Comparison of ENCODE assay signal across 8 cellular contexts in the genomic region with DNA sequence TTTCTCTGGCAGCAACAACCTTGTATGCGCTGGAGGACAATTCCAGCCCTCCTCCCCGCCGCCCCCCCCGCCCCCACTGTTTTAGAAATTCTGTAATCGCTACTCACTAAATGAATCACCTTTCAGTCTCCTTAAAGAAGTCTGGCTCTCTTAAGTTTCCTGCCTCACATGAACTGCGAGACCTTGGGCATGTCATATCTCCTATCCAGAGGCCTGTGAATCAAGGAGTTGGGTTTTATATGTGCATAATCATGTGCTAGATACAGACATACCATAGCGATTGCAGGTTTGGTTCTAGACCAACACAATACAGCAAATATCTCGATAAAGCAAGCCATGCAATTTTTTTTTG. TPM values are rescaled to one million over a fixed set of nuclear protein-coding genes. Genes with fewer than 3 reads are reported as not detected.
DNase-seq lines count a peak whose midpoint lies in the region; ATAC-seq, FAIRE-seq and TF ChIP-seq lines count a peak whose summit lies in the region.

No MANE protein-coding gene starts in this region.

- peak overlapping the region in 1 of 2 experiments; percentile 89; a peak in 1 of 4 replicates for H3K9ac ChIP-seq in K562 (ENCODE audit: insufficient read depth in 1 of 2, low read depth in 2 of 2, low read length in 2 of 2)

- TF ChIP-seq EP300 in K562 (IDR thresholded peaks at IDR 0.05; ENCODE audit: low read length), result no peak

- H3K9me1 ChIP-seq in K562 (ENCODE audit: control insufficient read depth, insufficient read depth, low read length), result no peaks in the 10 kb centered on the region

- no peak for TF ChIP-seq POLR2A in K562 (conservative IDR thresholded peaks at IDR 0.05)

- H3K27ac Mint-ChIP-seq in activated CD4-positive, alpha-beta T cell treated with anti-CD3 and anti-CD28 coated beads for 36 hours, result peak overlapping the region; percentile 96
- peak overlapping the region in 2 of 6 donors; percentile 24 to 88 for H3K27ac Mint-ChIP-seq in naive B cell

- H3K4me3 ChIP-seq in K562, result peak overlapping the region; percentile 75

- no peak overlapping the region; the same call in 2 of the 3 replicates for H3K27ac ChIP-seq in K562 (ENCODE audit: extremely low read depth, low read depth, low read length)

- FAIRE-seq in K562 (lab: Jason Lieb, UNC), result no peak

- WGBS in K562 (ENCODE audit: insufficient coverage, low coverage, missing lambda C conversion rate), result 75% methylated on average over 2 of the region's 8 CpGs

- H3K4me1 Mint-ChIP-seq in activated CD4-positive, alpha-beta T cell treated with anti-CD3 and anti-CD28 coated beads for 36 hours, result peaks cover 25% of the 10 kb centered on the region
- peaks cover 7 to 30% (median 11%) of the 10 kb centered on the region in 3 donors for H3K4me1 Mint-ChIP-seq in naive B cell

- H3K36me3 Mint-ChIP-seq in activated CD4-positive, alpha-beta T cell treated with anti-CD3 and anti-CD28 coated beads for 36 hours (ENCODE audit: low read depth), result peaks cover 23% of the 10 kb centered on the region
- H3K36me3 Mint-ChIP-seq in naive B cell, result peaks cover 7 to 8% of the 10 kb centered on the region in 2 donors

- peak; percentile 56 for ATAC-seq in activated CD4-positive, alpha-beta T cell treated with anti-CD3 and anti-CD28 coated beads for 36 hours
- ATAC-seq in HG03432 (IDR thresholded peaks at IDR 0.05; ENCODE audit: unreplicated experiment) (peak; percentile 11), K562 (peak; percentile 50), naive B cell (ENCODE audit: low read depth in 2 of 2) (no peak)

- CTCF ChIA-PET in activated CD4-positive, alpha-beta T cell treated with anti-CD3 and anti-CD28 coated beads for 36 hours (lab: Charles Lee), result no interaction called here
- CTCF ChIA-PET in K562 (lab: Yijun Ruan, JAX; ENCODE audit: low intra/inter-chr PET ratio), result no interaction called here

- peaks cover 28% of the 10 kb centered on the region; the same call in 2 of the 3 replicates for H3K36me3 ChIP-seq in K562 (ENCODE audit: control insufficient read depth, insufficient read depth, low read length)

- peak overlapping the region; percentile 89 for H2AFZ ChIP-seq in K562 (ENCODE audit: low read depth, low read length)

- H3K27me3 Mint-ChIP-seq in activated CD4-positive, alpha-beta T cell treated with anti-CD3 and anti-CD28 coated beads for 36 hours, result no peaks in the 10 kb centered on the region
- no peaks in the 10 kb centered on the region for H3K27me3 Mint-ChIP-seq in naive B cell

- H3K4me3 Mint-ChIP-seq in activated CD4-positive, alpha-beta T cell treated with anti-CD3 and anti-CD28 coated beads for 36 hours, result peak overlapping the region; percentile 94
- peak overlapping the region; percentile 83 to 98 (median 92) for H3K4me3 Mint-ChIP-seq in naive B cell

- TF ChIP-seq RAD21 in K562 (CRISPR knock-in tag; conservative IDR thresholded peaks at IDR 0.05 in 1 of 2, IDR thresholded peaks at IDR 0.05 in 1 of 2), result no peak

- peak overlapping the region; percentile 70 for H3K4me2 ChIP-seq in K562 (ENCODE audit: insufficient read depth, low read length)

- H3K9me3 Mint-ChIP-seq in activated CD4-positive, alpha-beta T cell treated with anti-CD3 and anti-CD28 coated beads for 36 hours (ENCODE audit: low read depth), result no peaks in the 10 kb centered on the region
- peaks cover 0 to 2% (median 0%) of the 10 kb centered on the region in 7 donors for H3K9me3 Mint-ChIP-seq in naive B cell

- no peaks in the 10 kb centered on the region for H4K20me1 ChIP-seq in K562 (replicated peaks; ENCODE audit: control insufficient read depth, insufficient read depth, low read length)

- no peaks in the 10 kb centered on the region for H3K27me3 ChIP-seq in K562 (ENCODE audit: control insufficient read depth in 2 of 2, insufficient read depth in 2 of 2, low read length in 2 of 2)

- no peak for DNase-seq in activated CD4-positive, alpha-beta T cell treated with anti-CD3 and anti-CD28 coated beads for 36 hours
- no peak for DNase-seq in activated CD4-positive, alpha-beta T cell treated with anti-CD3 and anti-CD28 coated beads, Interleukin-2, amount 50 U/mL, for 1 hour
- no peak for DNase-seq in K562 (ENCODE audit: extremely low read depth in 1 of 4, low spot score in 3 of 4)
- DNase-seq in naive B cell, result no peak
- DNase-seq in NCI-H2227 treated with DMSO at 0.1 percent for 48 hours (lab: John Stamatoyannopoulos, UW), result no peak
- no peak for DNase-seq in HK-2 (ENCODE audit: unreplicated experiment)
- DNase-seq in LoVo (ENCODE audit: low spot score), result no peak

- no peaks in the 10 kb centered on the region for H3K9me3 ChIP-seq in K562 (replicated peaks; ENCODE audit: control insufficient read depth, insufficient read depth, low read depth, low read length)

- in situ Hi-C loops in K562 (cut with MboI), result no loop called here

- H3K79me2 ChIP-seq in K562 (ENCODE audit: control insufficient read depth, insufficient read depth, low read length), result peaks cover 19% of the 10 kb centered on the region

- no peak for TF ChIP-seq CTCF in K562 (IDR thresholded peaks at IDR 0.05 in 2 of 3, conservative IDR thresholded peaks at IDR 0.05 in 1 of 3; ENCODE audit: insufficient read depth in 2 of 3, low read depth in 1 of 3, low read length in 3 of 3)

- no TSS peak for BruUV-seq in K562 (replicated peaks; lab: Mats Ljungman, UMichigan)

- H3K4me1 ChIP-seq in K562 (replicated peaks in 1 of 2; ENCODE audit: control insufficient read depth in 2 of 2, insufficient read depth in 2 of 2, low read length in 2 of 2), result no peaks in the 10 kb centered on the region; a peak in 1 of 5 replicates

- intact Hi-C loops in activated CD4-positive, alpha-beta T cell treated with anti-CD3 and anti-CD28 coated beads for 36 hours (cut with DNase I, micrococcal nuclease), result loop anchor here in 1 of 2 experiments (1.0 to 5.0 kb wide), 7 partner anchors 44 to 1118 kb away; a partner anchor contains a TSS
- intact Hi-C loops in K562 (cut with micrococcal nuclease), result loop anchor here (1.0 kb wide), 1 partner anchor 13 kb away; no protein-coding TSS in a partner anchor

- POLR2A ChIA-PET in activated CD4-positive, alpha-beta T cell treated with anti-CD3 and anti-CD28 coated beads for 36 hours (lab: Charles Lee), result no interaction called here
- POLR2A ChIA-PET in K562 (lab: Yijun Ruan, JAX), result interaction anchor here (0.7 kb wide), 1 partner anchor 10 kb away, joined by 3 read pairs; no protein-coding TSS in a partner anchor

TF ChIP-seq in K562, 482 proteins besides CTCF, POLR2A, EP300 and RAD21:
- TF ChIP-seq CBX8 (IDR thresholded peaks at IDR 0.05; ENCODE audit: borderline replicate concordance, extremely low read depth, low read depth, low read length, poor library complexity, severe bottlenecking) (no peak), TFAM (CRISPR knock-in tag; conservative IDR thresholded peaks at IDR 0.05) (no peak), BRF1 (IDR thresholded peaks at IDR 0.05; ENCODE audit: borderline replicate concordance, extremely low read depth, insufficient read length) (no peak)

RNA-seq across cellular contexts. Expression of a gene that starts 0.3 kb away (rescaled TPM):
- 10 to 100 TPM; 34.5 to 49.3 TPM for total RNA-seq in activated CD4-positive, alpha-beta T cell treated with anti-CD3 and anti-CD28 coated beads for 36 hours
- total RNA-seq in K562 (2011; cell fraction: chromatin; rRNA removed; ENCODE audit: low replicate concordance), result 9.7 and 11.4 TPM in 2 replicates
- 8.7 and 9.2 TPM in 2 replicates for total RNA-seq in K562 (2011; cell fraction: nucleolus; rRNA removed)
- 15.5 and 17.4 TPM in 2 replicates for total RNA-seq in K562 (2011; cell fraction: nucleoplasm; rRNA removed)
- 23.9 and 29.0 TPM in 2 replicates for total RNA-seq in K562 (2014; rRNA removed)
- total RNA-seq in K562 (2014; rRNA removed; fragmentation: Illumina TruSeq; extraction: Trizol), result 67.7 and 80.3 TPM in 2 replicates
- total RNA-seq in K562 (2015; rRNA removed; fragmentation: Illumina TruSeq; extraction: Trizol), result 36.3 and 42.5 TPM in 2 replicates
- total RNA-seq in K562 (2021), result 71.1 and 90.3 TPM in 2 replicates
- 94.4 and 104 TPM in 2 replicates for polyA plus RNA-seq in K562 (2011; rRNA removed)
- 21.2 and 37.6 TPM in 2 replicates for polyA plus RNA-seq in K562 (2011; cell fraction: cytosol; rRNA removed)
- polyA plus RNA-seq in K562 (2011; cell fraction: nucleus; rRNA removed), result 17.9 and 32.0 TPM in 2 replicates
- polyA plus RNA-seq in K562 (2012), result 33.4 and 77.5 TPM in 2 replicates
- 15.9 and 23.8 TPM in 2 replicates for polyA plus RNA-seq in K562 (2014; fragmentation: Illumina TruSeq; extraction: Trizol)
- polyA plus RNA-seq in K562 (2014; fragmentation: Nextera tagmentation; extraction: Ambion mirVana), result 10 to 100 TPM; 30.0 to 38.4 TPM
- 20.5 and 27.2 TPM in 2 replicates for polyA plus RNA-seq in K562 (2014; rRNA removed)
- polyA minus RNA-seq in K562 (2011; rRNA and poly(A)+ RNA removed), result 13.7 and 14.3 TPM in 2 replicates
- polyA minus RNA-seq in K562 (2011; cell fraction: cytosol; rRNA and poly(A)+ RNA removed), result 7.9 and 10.6 TPM in 2 replicates
- polyA minus RNA-seq in K562 (2011; cell fraction: nucleus; rRNA and poly(A)+ RNA removed), result 8.9 and 16.2 TPM in 2 replicates
- polyA plus RNA-seq in naive B cell (ENCODE audit: low read depth in 6 of 6), result 10 to 100 TPM; 22.0 to 68.0 (median 57.9) TPM

Comparison
In these comparisons a context has a peak if more than half of its experiments do, and no peak if none do; other contexts are left out.
1. ATAC-seq: peak in activated CD4-positive, alpha-beta T cell treated with anti-CD3 and anti-CD28 coated beads for 36 hours (single experiment), HG03432 (single experiment) and K562 (single experiment); none in naive B cell (0 of 2).